8 cellular contexts compared by ENCODE assay signal in genomic region chr1:243287652-243288051, GRCh38. TPM values are rescaled to one million over a fixed set of nuclear protein-coding genes. Genes with fewer than 3 reads are reported as not detected.
DNase-seq lines count a peak whose midpoint lies in the region; ATAC-seq and TF ChIP-seq lines count a peak whose summit lies in the region.

No MANE protein-coding gene starts in this region.

- peak; percentile 96 for ATAC-seq in GM21717 (IDR thresholded peaks at IDR 0.05; ENCODE audit: unreplicated experiment)
- ATAC-seq in lower lobe of right lung = peak; percentile 84 to 85

- intact Hi-C loops in lower lobe of right lung (cut with DNase I) = no loop called here

- H3K27ac ChIP-seq in lower lobe of right lung = peak overlapping the region; percentile 71

- H3K27me3 ChIP-seq in lower lobe of right lung (ENCODE audit: low read depth) (no peaks in the 10 kb centered on the region), H7 (ENCODE audit: control insufficient read depth, insufficient read depth, low read length) (no peaks in the 10 kb centered on the region)

- H3K36me3 ChIP-seq in lower lobe of right lung = peaks cover 32% of the 10 kb centered on the region
- H3K36me3 ChIP-seq in H7 (replicated peaks; ENCODE audit: control insufficient read depth, insufficient read depth, low read length) = no peaks in the 10 kb centered on the region

- TF ChIP-seq CTCF in GM12864 (IDR thresholded peaks at IDR 0.05; ENCODE audit: low read depth, low read length, missing control alignments) = no peak
- TF ChIP-seq CTCF in lower lobe of right lung (IDR thresholded peaks at IDR 0.05) = no peak

- H3K4me3 ChIP-seq in GM12864 (ENCODE audit: low read depth, low read length) (no peak overlapping the region), lower lobe of right lung (no peak overlapping the region), H7 (ENCODE audit: insufficient read depth, low read depth, low read length) (no peak overlapping the region)

- DNase-seq in GM12864 (ENCODE audit: low read depth) (peak; percentile 62), KG1 (lab: John Stamatoyannopoulos, UW) (peak; percentile 41), amniotic epithelial cell (ENCODE audit: low read depth) (peak; percentile 84), lower lobe of right lung (no peak), cerebellar nuclear complex (lab: John Stamatoyannopoulos, UW) (no peak), D341Med (ENCODE audit: low spot score) (no peak), H7 (no peak)

- peaks cover 36% of the 10 kb centered on the region for H3K4me1 ChIP-seq in lower lobe of right lung

- peaks cover 2% of the 10 kb centered on the region for H3K9me3 ChIP-seq in lower lobe of right lung

RNA-seq across cellular contexts. Expression of gene SDCCAG8, which starts 31.8 kb away (rescaled TPM):
- 92.7 TPM for total RNA-seq in lower lobe of right lung
- total RNA-seq in H7 (2014; rRNA removed; shearing (Covaris generic)) = 145 and 166 TPM in 2 replicates

RNA-seq across cellular contexts. Expression of gene CEP170, which starts 32.6 kb away (rescaled TPM):
- 106 TPM for total RNA-seq in lower lobe of right lung
- total RNA-seq in H7 (2014; rRNA removed; shearing (Covaris generic)) = 113 and 157 TPM in 2 replicates

Comparison
In these comparisons a context has a peak if more than half of its experiments do, and no peak if none do; other contexts are left out.
1. DNase-seq: peak in GM12864 (single experiment), KG1 (single experiment) and amniotic epithelial cell (single experiment); none in lower lobe of right lung (single experiment), cerebellar nuclear complex (0 of 2), D341Med (single experiment) and H7 (single experiment).